8 cellular contexts compared by ENCODE assay signal in genomic region chr11:10307411-10308207, GRCh38. TPM values are rescaled to one million over a fixed set of nuclear protein-coding genes. Genes with fewer than 3 reads are reported as not detected.
DNase-seq lines count a peak whose midpoint lies in the region; ATAC-seq, FAIRE-seq and TF ChIP-seq lines count a peak whose summit lies in the region.

No MANE protein-coding gene starts in this region.

- POLR2A ChIA-PET in A673 (lab: Charles Lee; ENCODE audit: low non-redundant PET), result interaction anchor here (0.6 kb wide), 1 partner anchor 325 kb away, joined by 3 read pairs; no protein-coding TSS in a partner anchor
- POLR2A ChIA-PET in HepG2 (lab: Yijun Ruan, JAX), result interaction anchor here (0.6 to 3.0 kb wide), 8 partner anchors 10 to 549 kb away, joined by 3 to 17 read pairs (median 3); no protein-coding TSS in a partner anchor

- TF ChIP-seq EP300 in HepG2 (IDR thresholded peaks at IDR 0.05; ENCODE audit: low read depth in 2 of 2, low read length in 2 of 2), result peak in 1 of 2 experiments; percentile 35; a peak in 2 of 4 replicates
- no peak for TF ChIP-seq EP300 in HepG2 (CRISPR knock-in tag; IDR thresholded peaks at IDR 0.05; ENCODE audit: borderline replicate concordance)

- in situ Hi-C loops in HepG2 (cut with HindIII; ENCODE audit: extremely low pct_ligation_motif_present, low pct_unique_long_range_greater_than_20kb), result loop anchor here (5.0 to 10.0 kb wide), 3 partner anchors 60 to 333 kb away; no protein-coding TSS in a partner anchor

- peak overlapping the region; percentile 81 for H3K9ac ChIP-seq in HepG2 (ENCODE audit: insufficient read depth, low read depth, low read length)

- H2AFZ ChIP-seq in HepG2 (ENCODE audit: low read length), result no peak overlapping the region

- peaks cover 25% of the 10 kb centered on the region for H3K79me2 ChIP-seq in HepG2 (ENCODE audit: insufficient read depth, low read length)

- no peaks in the 10 kb centered on the region for H3K27me3 ChIP-seq in A673 (replicated peaks; ENCODE audit: insufficient read depth, low read depth, low read length, poor library complexity)
- no peaks in the 10 kb centered on the region; a peak in 1 of 5 replicates for H3K27me3 ChIP-seq in HepG2 (ENCODE audit: control insufficient read depth in 1 of 2, insufficient read depth in 2 of 2, low read length in 2 of 2)

- H4K20me1 ChIP-seq in HepG2 (ENCODE audit: insufficient read depth, low read length), result no peaks in the 10 kb centered on the region; the same call in 1 of the 2 replicates

- 21% methylated on average over 54 of the region's 61 CpGs for WGBS in HepG2 (ENCODE audit: low lambda C conversion rate)

- peak; percentile 86 for DNase-seq in A673 (ENCODE audit: low spot score)
- peak; percentile 83 for DNase-seq in NCI-H345 (lab: John Stamatoyannopoulos, UW)
- peak; percentile 88 for DNase-seq in activated CD4-positive, alpha-beta T cell treated with anti-CD3 and anti-CD28 coated beads for 48 hours
- peak; percentile 78 for DNase-seq in dedifferentiated amniotic fluid mesenchymal stem cell (ENCODE audit: extremely low spot score)
- DNase-seq in HepG2 (ENCODE audit: low spot score), result peak; percentile 71
- peak; percentile 81 to 87 for DNase-seq in stimulated activated CD4-positive, alpha-beta T cell treated with anti-CD3 and anti-CD28 coated beads, Interleukin-2, amount 100 ng/mL, for 48 hours

- peak overlapping the region; percentile 98 for H3K4me2 ChIP-seq in HepG2 (ENCODE audit: low read depth, low read length)

- CTCF ChIA-PET in A673 (lab: Charles Lee), result interaction anchor here (0.5 to 1.1 kb wide), 9 partner anchors 18 to 883 kb away, joined by 3 to 4 read pairs (median 3); no protein-coding TSS in a partner anchor
- CTCF ChIA-PET in HepG2 (lab: Yijun Ruan, JAX; ENCODE audit: low intra/inter-chr PET ratio, low total read pairs), result interaction anchor here (0.8 to 3.0 kb wide), 4 partner anchors 15 to 549 kb away, joined by 3 to 28 read pairs (median 14); no protein-coding TSS in a partner anchor

- BruUV-seq in A673 (replicated peaks; lab: Mats Ljungman, UMichigan) (no TSS peak), HepG2 (replicated peaks; lab: Mats Ljungman, UMichigan) (no TSS peak)

- H3K4me1 ChIP-seq in A673 (ENCODE audit: insufficient read depth, low read length, poor library complexity, severe bottlenecking) (peaks cover 6% of the 10 kb centered on the region), HepG2 (ENCODE audit: insufficient read depth, low read length) (peaks cover 45% of the 10 kb centered on the region)

- FAIRE-seq in HepG2 (lab: Jason Lieb, UNC), result no peak

- intact Hi-C loops in A673 (cut with micrococcal nuclease; ENCODE audit: unreplicated experiment) (loop anchor here (2.0 to 10.0 kb wide), 6 partner anchors 99 to 693 kb away; no protein-coding TSS in a partner anchor), HepG2 (cut with micrococcal nuclease; ENCODE audit: unreplicated experiment) (loop anchor here (1.0 to 5.0 kb wide), 6 partner anchors 15 to 845 kb away; partner anchors contain the start of gene ZNF143)

- no peaks in the 10 kb centered on the region for H3K9me3 ChIP-seq in A673 (ENCODE audit: low read depth, low read length, poor library complexity, severe bottlenecking)
- no peaks in the 10 kb centered on the region for H3K9me3 ChIP-seq in HepG2 (ENCODE audit: low read length)

- H3K27ac ChIP-seq in A673 (ENCODE audit: low read depth, low read length, poor library complexity, severe bottlenecking) (peak overlapping the region; percentile 66), HepG2 (ENCODE audit: extremely low read length, insufficient read depth, low read length) (peak overlapping the region; percentile 69)

- ATAC-seq in GM18502 (IDR thresholded peaks at IDR 0.05; ENCODE audit: poor library complexity, unreplicated experiment), result peak; percentile 78
- ATAC-seq in HG02981 (IDR thresholded peaks at IDR 0.05; ENCODE audit: unreplicated experiment), result peak; percentile 67
- ATAC-seq in HepG2, result peak; percentile 62

- peak overlapping the region; percentile 73 for H3K4me3 ChIP-seq in A673 (ENCODE audit: low read depth, low read length, poor library complexity, severe bottlenecking)
- peak overlapping the region; percentile 79 to 88 (median 82) for H3K4me3 ChIP-seq in HepG2 (replicated peaks in 1 of 3; ENCODE audit: insufficient read depth in 1 of 3, low read depth in 2 of 3, low read length in 3 of 3)

- H3K36me3 ChIP-seq in A673 (ENCODE audit: insufficient read depth, low read length, poor library complexity, severe bottlenecking) (no peaks in the 10 kb centered on the region), HepG2 (replicated peaks in 1 of 2; ENCODE audit: control insufficient read depth in 1 of 2, insufficient read depth in 2 of 2, low read length in 2 of 2) (no peaks in the 10 kb centered on the region)

- TF ChIP-seq RAD21 in HepG2 (CRISPR knock-in tag; IDR thresholded peaks at IDR 0.05), result peak; percentile 94

- peak in 1 of 2 experiments; percentile 6; a peak in 1 of 4 replicates for TF ChIP-seq POLR2A in HepG2 (IDR thresholded peaks at IDR 0.05; ENCODE audit: insufficient read depth in 1 of 2, low read depth in 2 of 2, low read length in 2 of 2)

- TF ChIP-seq CTCF in A673 (conservative IDR thresholded peaks at IDR 0.05; ENCODE audit: low read depth, low read length) (peak; percentile 99), HepG2 (CRISPR knock-in tag; IDR thresholded peaks at IDR 0.05) (peak; percentile 92)

TF ChIP-seq in HepG2, 621 proteins besides CTCF, POLR2A, EP300 and RAD21 (continues in another document):
- TF ChIP-seq PHF21A (CRISPR knock-in tag; IDR thresholded peaks at IDR 0.05), result peak; percentile 71
- peak; percentile 70 for TF ChIP-seq MED1 (CRISPR knock-in tag; IDR thresholded peaks at IDR 0.05)
- TF ChIP-seq ZNF780A (CRISPR knock-in tag; IDR thresholded peaks at IDR 0.05), result no peak
- TF ChIP-seq KDM5B (CRISPR knock-in tag; IDR thresholded peaks at IDR 0.05; ENCODE audit: borderline replicate concordance), result peak; percentile 63; the same call in 1 of the 2 replicates
- TF ChIP-seq ZKSCAN5 (CRISPR knock-in tag; IDR thresholded peaks at IDR 0.05), result peak; percentile 58
- TF ChIP-seq HDAC6 (IDR thresholded peaks at IDR 0.05; ENCODE audit: low read depth, low read length), result no peak
- no peak for TF ChIP-seq SYNCRIP (IDR thresholded peaks at IDR 0.05; ENCODE audit: insufficient read depth, low read depth, low read length)
- TF ChIP-seq ZSCAN21 (CRISPR knock-in tag; IDR thresholded peaks at IDR 0.05; ENCODE audit: borderline replicate concordance), result no peak

RNA-seq across cellular contexts. Expression of gene ADM, which starts 2.7 kb away (rescaled TPM):
- 2.3 and 3.8 TPM in 2 replicates for total RNA-seq in A673 (2021)
- 4.3 and 10.7 TPM in 2 replicates for total RNA-seq in HepG2 (2016; rRNA removed; fragmentation: Illumina TruSeq; extraction: Trizol)
- 3.1 and 3.7 TPM in 2 replicates for total RNA-seq in HepG2 (2016; cell fraction: cytosol; rRNA removed; fragmentation: Illumina TruSeq; extraction: Trizol; ENCODE audit: low read depth)
- total RNA-seq in HepG2 (2016; cell fraction: insoluble cytoplasmic fraction; rRNA removed; fragmentation: Illumina TruSeq; extraction: Trizol), result 3.1 and 10.5 TPM in 2 replicates
- 4.4 and 5.7 TPM in 2 replicates for total RNA-seq in HepG2 (2016; cell fraction: membrane; rRNA removed; fragmentation: Illumina TruSeq; extraction: Trizol)
- 9.8 and 17.4 TPM in 2 replicates for total RNA-seq in HepG2 (2016; cell fraction: nucleus; rRNA removed; fragmentation: Illumina TruSeq; extraction: Trizol)
- polyA plus RNA-seq in HepG2 (2011; rRNA removed), result 26.1 and 35.5 TPM in 2 replicates
- polyA plus RNA-seq in HepG2 (2011; cell fraction: cytosol; rRNA removed), result 35.7 and 40.9 TPM in 2 replicates
- polyA plus RNA-seq in HepG2 (2011; cell fraction: nucleus; rRNA removed), result 35.9 and 47.6 TPM in 2 replicates
- 18.1 and 31.9 TPM in 2 replicates for polyA plus RNA-seq in HepG2 (2012)
- polyA plus RNA-seq in HepG2 (2016; cell fraction: cytosol; fragmentation: Illumina TruSeq; extraction: Trizol; ENCODE audit: low read depth), result 1.5 and 1.7 TPM in 2 replicates
- 2.6 and 3.2 TPM in 2 replicates for polyA plus RNA-seq in HepG2 (2016; cell fraction: insoluble cytoplasmic fraction; fragmentation: Illumina TruSeq; extraction: Trizol; ENCODE audit: low read depth)
- 1.6 and 2.2 TPM in 2 replicates for polyA plus RNA-seq in HepG2 (2016; cell fraction: membrane; fragmentation: Illumina TruSeq; extraction: Trizol; ENCODE audit: low read depth)
- 25.4 and 29.5 TPM in 2 replicates for polyA plus RNA-seq in HepG2 (2016; cell fraction: nucleus; fragmentation: Illumina TruSeq; extraction: Trizol; ENCODE audit: insufficient read depth, low read depth)
- 67.2 and 67.7 TPM in 2 replicates for polyA minus RNA-seq in HepG2 (2011; rRNA and poly(A)+ RNA removed; ENCODE audit: low replicate concordance)
- polyA minus RNA-seq in HepG2 (2011; cell fraction: cytosol; rRNA and poly(A)+ RNA removed), result 20.9 and 26.9 TPM in 2 replicates
- polyA minus RNA-seq in HepG2 (2011; cell fraction: nucleus; rRNA and poly(A)+ RNA removed), result 19.2 and 28.2 TPM in 2 replicates

RNA-seq across cellular contexts. Expression of gene SBF2, which starts 13.6 kb away (rescaled TPM):
- 24.7 and 31.8 TPM in 2 replicates for total RNA-seq in A673 (2021)
- 24.0 and 29.9 TPM in 2 replicates for total RNA-seq in HepG2 (2016; rRNA removed; fragmentation: Illumina TruSeq; extraction: Trizol)
- 6.3 and 6.7 TPM in 2 replicates for total RNA-seq in HepG2 (2016; cell fraction: cytosol; rRNA removed; fragmentation: Illumina TruSeq; extraction: Trizol; ENCODE audit: low read depth)
- total RNA-seq in HepG2 (2016; cell fraction: insoluble cytoplasmic fraction; rRNA removed; fragmentation: Illumina TruSeq; extraction: Trizol), result 22.0 and 29.2 TPM in 2 replicates
- 11.3 and 12.9 TPM in 2 replicates for total RNA-seq in HepG2 (2016; cell fraction: membrane; rRNA removed; fragmentation: Illumina TruSeq; extraction: Trizol)
- total RNA-seq in HepG2 (2016; cell fraction: nucleus; rRNA removed; fragmentation: Illumina TruSeq; extraction: Trizol), result 26.4 and 32.0 TPM in 2 replicates
- 45.6 and 45.8 TPM in 2 replicates for polyA plus RNA-seq in HepG2 (2011; rRNA removed)
- 30.7 and 44.4 TPM in 2 replicates for polyA plus RNA-seq in HepG2 (2011; cell fraction: cytosol; rRNA removed)
- 31.7 and 32.8 TPM in 2 replicates for polyA plus RNA-seq in HepG2 (2011; cell fraction: nucleus; rRNA removed)
- 23.2 and 27.6 TPM in 2 replicates for polyA plus RNA-seq in HepG2 (2012)
- polyA plus RNA-seq in HepG2 (2016; cell fraction: cytosol; fragmentation: Illumina TruSeq; extraction: Trizol; ENCODE audit: low read depth), result 1.1 and 1.2 TPM in 2 replicates
- polyA plus RNA-seq in HepG2 (2016; cell fraction: insoluble cytoplasmic fraction; fragmentation: Illumina TruSeq; extraction: Trizol; ENCODE audit: low read depth), result 20.9 and 24.0 TPM in 2 replicates
- 3.6 and 5.5 TPM in 2 replicates for polyA plus RNA-seq in HepG2 (2016; cell fraction: membrane; fragmentation: Illumina TruSeq; extraction: Trizol; ENCODE audit: low read depth)
- polyA plus RNA-seq in HepG2 (2016; cell fraction: nucleus; fragmentation: Illumina TruSeq; extraction: Trizol; ENCODE audit: insufficient read depth, low read depth), result 21.9 and 25.7 TPM in 2 replicates
- 61.7 and 122 TPM in 2 replicates for polyA minus RNA-seq in HepG2 (2011; rRNA and poly(A)+ RNA removed; ENCODE audit: low replicate concordance)
- polyA minus RNA-seq in HepG2 (2011; cell fraction: cytosol; rRNA and poly(A)+ RNA removed), result 38.2 and 59.0 TPM in 2 replicates
- polyA minus RNA-seq in HepG2 (2011; cell fraction: nucleus; rRNA and poly(A)+ RNA removed), result 120 and 149 TPM in 2 replicates

Comparison
In these comparisons a context has a peak if more than half of its experiments do, and no peak if none do; other contexts are left out.
1. Peak in every context shown above with its lines: DNase-seq, ATAC-seq, H3K4me3 ChIP-seq and H3K27ac ChIP-seq.